Comparison of ENCODE assay signal across 8 cellular contexts in the genomic region with DNA sequence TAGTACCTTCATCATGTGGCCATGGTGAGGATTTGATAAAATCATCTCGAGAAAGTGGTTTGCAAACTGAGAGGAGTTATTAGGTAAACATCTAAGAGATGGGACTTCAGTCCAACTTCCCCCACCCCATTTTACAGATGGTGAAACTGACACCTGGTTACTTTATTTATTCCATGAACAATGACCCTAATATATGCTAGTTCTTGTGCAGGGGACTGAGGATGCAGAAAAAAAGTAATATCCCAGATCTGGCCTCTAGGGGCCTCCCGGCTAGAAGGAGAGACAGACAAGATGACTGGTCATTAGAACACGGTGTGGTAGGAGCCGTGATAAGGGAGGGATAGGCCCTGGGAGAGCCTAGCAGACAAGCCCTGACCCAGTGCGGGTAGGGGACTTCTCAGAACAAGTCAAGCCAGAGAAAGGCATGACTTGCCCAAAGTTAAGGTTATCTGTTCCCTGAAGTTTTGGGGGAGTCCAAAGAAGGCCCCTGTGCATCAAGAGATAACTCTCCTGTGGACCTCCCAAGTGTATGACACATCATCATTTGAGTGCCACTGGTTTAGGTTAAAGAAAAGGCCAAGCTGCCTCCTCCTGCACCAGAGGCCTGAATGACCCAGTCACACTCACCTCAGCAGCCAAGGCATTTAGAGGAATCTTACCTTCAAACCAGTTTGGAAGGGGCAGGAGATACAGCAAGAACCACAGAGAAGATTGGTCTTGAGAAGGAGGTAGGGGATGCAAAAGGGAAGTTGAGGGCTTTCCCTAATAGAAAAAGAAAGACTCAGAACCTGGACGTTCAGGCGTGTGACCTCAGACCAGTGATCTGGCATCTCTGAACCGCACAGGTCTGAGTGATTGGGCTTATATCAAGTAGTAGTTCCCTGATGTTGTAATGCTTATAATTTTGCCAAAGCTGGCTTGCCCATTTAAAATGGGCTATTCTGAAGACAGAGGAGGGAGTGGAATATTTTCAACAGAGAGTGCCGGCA. TPM values are rescaled to one million over a fixed set of nuclear protein-coding genes. Genes with fewer than 3 reads are reported as not detected.
DNase-seq lines count a peak whose midpoint lies in the region; ATAC-seq and TF ChIP-seq lines count a peak whose summit lies in the region.

No MANE protein-coding gene starts in this region.

- POLR2A ChIA-PET in RWPE1 (lab: Yijun Ruan, JAX; ENCODE audit: low non-redundant PET), result no interaction called here

- whole genome bisulfite sequencing in sigmoid colon, 2 donors, result 52 to 66% methylated on average over 9 of the region's 9 CpGs

- DNase-seq in CD1c-positive myeloid dendritic cell (ENCODE audit: extremely low spot score) (peak; percentile 48), GM23338 (ENCODE audit: low spot score) (peak; percentile 74), RWPE1 (ENCODE audit: low spot score) (peak; percentile 41), foreskin keratinocyte (no peak), sigmoid colon (no peak), cerebellum (ENCODE audit: low spot score) (no peak)

- H3K4me1 Mint-ChIP-seq in GM23338, result peaks cover 9% of the 10 kb centered on the region

- CTCF ChIA-PET in RWPE1 (lab: Yijun Ruan, JAX), result no interaction called here

- H3K27me3 ChIP-seq in GM23338 (ENCODE audit: insufficient read depth) (no peaks in the 10 kb centered on the region), foreskin keratinocyte (peaks cover 26% of the 10 kb centered on the region), sigmoid colon (peaks cover 0 to 21% (median 0%) of the 10 kb centered on the region in 3 donors)

- no peaks in the 10 kb centered on the region for H3F3A ChIP-seq in GM23338 (replicated peaks; ENCODE audit: low read depth)

- peak; percentile 81 for ATAC-seq in GM23338
- peak; percentile 77 for ATAC-seq in foreskin keratinocyte
- ATAC-seq in HG03457 (IDR thresholded peaks at IDR 0.05; ENCODE audit: unreplicated experiment), result no peak
- ATAC-seq in GM21717 (IDR thresholded peaks at IDR 0.05; ENCODE audit: unreplicated experiment), result no peak

- H2AFZ ChIP-seq in GM23338, result peak overlapping the region; percentile 12; the same call in 1 of the 2 replicates

- H3K27ac Mint-ChIP-seq in GM23338, result no peak overlapping the region

- no peaks in the 10 kb centered on the region for H3K36me3 Mint-ChIP-seq in GM23338 (ENCODE audit: low read depth)

- TF ChIP-seq POLR2A in sigmoid colon (IDR thresholded peaks at IDR 0.05), result no peak

- H3K9me3 ChIP-seq in sigmoid colon, result no peaks in the 10 kb centered on the region

- H3K9me3 Mint-ChIP-seq in GM23338, result no peaks in the 10 kb centered on the region

- no peaks in the 10 kb centered on the region for H3K79me2 ChIP-seq in GM23338 (replicated peaks; ENCODE audit: insufficient read depth)

- intact Hi-C loops in sigmoid colon (cut with DNase I), result no loop called here

- H3K4me2 ChIP-seq in GM23338, result no peak overlapping the region

- H3K4me3 ChIP-seq in GM23338 (no peak overlapping the region), sigmoid colon (peak overlapping the region in 3 of 4 donors; percentile 31 to 46 (median 34))

- TF ChIP-seq CTCF in GM23338 (conservative IDR thresholded peaks at IDR 0.05; ENCODE audit: low read depth in 2 of 2) (peak; percentile 63 to 73), RWPE1 (conservative IDR thresholded peaks at IDR 0.05; ENCODE audit: low read depth) (no peak), foreskin keratinocyte (conservative IDR thresholded peaks at IDR 0.05) (peak; percentile 56), sigmoid colon (IDR thresholded peaks at IDR 0.05) (peak in 3 of 4 experiments; percentile 12 to 30 (median 17))

- H3K27ac ChIP-seq in GM23338 (ENCODE audit: low read depth), result no peak overlapping the region
- no peak overlapping the region for H3K27ac ChIP-seq in RWPE1
- H3K27ac ChIP-seq in foreskin keratinocyte, result no peak overlapping the region
- peak overlapping the region; percentile 7 to 66 (median 46) for H3K27ac ChIP-seq in sigmoid colon

- H3K4me3 Mint-ChIP-seq in GM23338, result no peak overlapping the region

- H3K4me1 ChIP-seq in GM23338 (ENCODE audit: insufficient read depth), result peaks cover 14% of the 10 kb centered on the region
- H3K4me1 ChIP-seq in foreskin keratinocyte, result no peaks in the 10 kb centered on the region
- H3K4me1 ChIP-seq in sigmoid colon, result peaks cover 0 to 20% (median 3%) of the 10 kb centered on the region in 4 donors

- TF ChIP-seq EP300 in sigmoid colon (IDR thresholded peaks at IDR 0.05), result no peak

- H3K9me2 ChIP-seq in GM23338 (ENCODE audit: insufficient read depth), result no peaks in the 10 kb centered on the region

- no peaks in the 10 kb centered on the region for H4K20me1 ChIP-seq in GM23338 (replicated peaks; ENCODE audit: insufficient read depth)

- peaks cover 5% of the 10 kb centered on the region for H3K27me3 Mint-ChIP-seq in GM23338 (ENCODE audit: insufficient read depth, low read depth, poor library complexity)

- H3K36me3 ChIP-seq in GM23338 (ENCODE audit: insufficient read depth), result no peaks in the 10 kb centered on the region
- H3K36me3 ChIP-seq in sigmoid colon, result no peaks in the 10 kb centered on the region

TF ChIP-seq in GM23338, 12 proteins besides CTCF, POLR2A, EP300 and RAD21 (continues in another document):
- TF ChIP-seq ZNF114 (CRISPR knock-in tag; IDR thresholded peaks at IDR 0.05), result no peak
- TF ChIP-seq, protein P1, sequence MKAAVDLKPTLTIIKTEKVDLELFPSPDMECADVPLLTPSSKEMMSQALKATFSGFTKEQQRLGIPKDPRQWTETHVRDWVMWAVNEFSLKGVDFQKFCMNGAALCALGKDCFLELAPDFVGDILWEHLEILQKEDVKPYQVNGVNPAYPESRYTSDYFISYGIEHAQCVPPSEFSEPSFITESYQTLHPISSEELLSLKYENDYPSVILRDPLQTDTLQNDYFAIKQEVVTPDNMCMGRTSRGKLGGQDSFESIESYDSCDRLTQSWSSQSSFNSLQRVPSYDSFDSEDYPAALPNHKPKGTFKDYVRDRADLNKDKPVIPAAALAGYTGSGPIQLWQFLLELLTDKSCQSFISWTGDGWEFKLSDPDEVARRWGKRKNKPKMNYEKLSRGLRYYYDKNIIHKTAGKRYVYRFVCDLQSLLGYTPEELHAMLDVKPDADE (IDR thresholded peaks at IDR 0.05), result no peak
- TF ChIP-seq, protein P2, sequence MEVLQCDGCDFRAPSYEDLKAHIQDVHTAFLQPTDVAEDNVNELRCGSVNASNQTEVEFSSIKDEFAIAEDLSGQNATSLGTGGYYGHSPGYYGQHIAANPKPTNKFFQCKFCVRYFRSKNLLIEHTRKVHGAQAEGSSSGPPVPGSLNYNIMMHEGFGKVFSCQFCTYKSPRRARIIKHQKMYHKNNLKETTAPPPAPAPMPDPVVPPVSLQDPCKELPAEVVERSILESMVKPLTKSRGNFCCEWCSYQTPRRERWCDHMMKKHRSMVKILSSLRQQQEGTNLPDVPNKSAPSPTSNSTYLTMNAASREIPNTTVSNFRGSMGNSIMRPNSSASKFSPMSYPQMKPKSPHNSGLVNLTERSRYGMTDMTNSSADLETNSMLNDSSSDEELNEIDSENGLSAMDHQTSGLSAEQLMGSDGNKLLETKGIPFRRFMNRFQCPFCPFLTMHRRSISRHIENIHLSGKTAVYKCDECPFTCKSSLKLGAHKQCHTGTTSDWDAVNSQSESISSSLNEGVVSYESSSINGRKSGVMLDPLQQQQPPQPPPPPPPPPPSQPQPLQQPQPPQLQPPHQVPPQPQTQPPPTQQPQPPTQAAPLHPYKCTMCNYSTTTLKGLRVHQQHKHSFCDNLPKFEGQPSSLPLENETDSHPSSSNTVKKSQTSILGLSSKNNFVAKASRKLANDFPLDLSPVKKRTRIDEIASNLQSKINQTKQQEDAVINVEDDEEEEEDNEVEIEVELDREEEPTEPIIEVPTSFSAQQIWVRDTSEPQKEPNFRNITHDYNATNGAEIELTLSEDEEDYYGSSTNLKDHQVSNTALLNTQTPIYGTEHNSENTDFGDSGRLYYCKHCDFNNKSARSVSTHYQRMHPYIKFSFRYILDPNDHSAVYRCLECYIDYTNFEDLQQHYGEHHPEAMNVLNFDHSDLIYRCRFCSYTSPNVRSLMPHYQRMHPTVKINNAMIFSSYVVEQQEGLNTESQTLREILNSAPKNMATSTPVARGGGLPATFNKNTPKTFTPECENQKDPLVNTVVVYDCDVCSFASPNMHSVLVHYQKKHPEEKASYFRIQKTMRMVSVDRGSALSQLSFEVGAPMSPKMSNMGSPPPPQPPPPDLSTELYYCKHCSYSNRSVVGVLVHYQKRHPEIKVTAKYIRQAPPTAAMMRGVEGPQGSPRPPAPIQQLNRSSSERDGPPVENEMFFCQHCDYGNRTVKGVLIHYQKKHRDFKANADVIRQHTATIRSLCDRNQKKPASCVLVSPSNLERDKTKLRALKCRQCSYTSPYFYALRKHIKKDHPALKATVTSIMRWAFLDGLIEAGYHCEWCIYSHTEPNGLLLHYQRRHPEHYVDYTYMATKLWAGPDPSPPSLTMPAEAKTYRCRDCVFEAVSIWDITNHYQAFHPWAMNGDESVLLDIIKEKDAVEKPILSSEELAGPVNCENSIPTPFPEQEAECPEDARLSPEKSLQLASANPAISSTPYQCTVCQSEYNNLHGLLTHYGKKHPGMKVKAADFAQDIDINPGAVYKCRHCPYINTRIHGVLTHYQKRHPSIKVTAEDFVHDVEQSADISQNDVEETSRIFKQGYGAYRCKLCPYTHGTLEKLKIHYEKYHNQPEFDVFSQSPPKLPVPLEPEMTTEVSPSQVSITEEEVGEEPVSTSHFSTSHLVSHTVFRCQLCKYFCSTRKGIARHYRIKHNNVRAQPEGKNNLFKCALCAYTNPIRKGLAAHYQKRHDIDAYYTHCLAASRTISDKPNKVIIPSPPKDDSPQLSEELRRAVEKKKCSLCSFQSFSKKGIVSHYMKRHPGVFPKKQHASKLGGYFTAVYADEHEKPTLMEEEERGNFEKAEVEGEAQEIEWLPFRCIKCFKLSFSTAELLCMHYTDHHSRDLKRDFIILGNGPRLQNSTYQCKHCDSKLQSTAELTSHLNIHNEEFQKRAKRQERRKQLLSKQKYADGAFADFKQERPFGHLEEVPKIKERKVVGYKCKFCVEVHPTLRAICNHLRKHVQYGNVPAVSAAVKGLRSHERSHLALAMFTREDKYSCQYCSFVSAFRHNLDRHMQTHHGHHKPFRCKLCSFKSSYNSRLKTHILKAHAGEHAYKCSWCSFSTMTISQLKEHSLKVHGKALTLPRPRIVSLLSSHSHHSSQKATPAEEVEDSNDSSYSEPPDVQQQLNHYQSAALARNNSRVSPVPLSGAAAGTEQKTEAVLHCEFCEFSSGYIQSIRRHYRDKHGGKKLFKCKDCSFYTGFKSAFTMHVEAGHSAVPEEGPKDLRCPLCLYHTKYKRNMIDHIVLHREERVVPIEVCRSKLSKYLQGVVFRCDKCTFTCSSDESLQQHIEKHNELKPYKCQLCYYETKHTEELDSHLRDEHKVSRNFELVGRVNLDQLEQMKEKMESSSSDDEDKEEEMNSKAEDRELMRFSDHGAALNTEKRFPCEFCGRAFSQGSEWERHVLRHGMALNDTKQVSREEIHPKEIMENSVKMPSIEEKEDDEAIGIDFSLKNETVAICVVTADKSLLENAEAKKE (CRISPR knock-in tag; IDR thresholded peaks at IDR 0.05), result peak; percentile 38; the same call in 1 of the 2 replicates

RNA-seq across cellular contexts. Expression of a gene that starts 1.6 kb away (rescaled TPM):
- 1.6 and 2.6 TPM in 2 replicates for total RNA-seq in GM23338 (2014; rRNA removed; shearing (Covaris generic))
- polyA plus RNA-seq in GM23338 (2016; fragmentation: Nextera tagmentation; extraction: Ambion mirVana) (0.40 and 0.71 TPM in 2 replicates), foreskin keratinocyte (not detected in 2 replicates), sigmoid colon (1 to 10 TPM; 3.0 to 8.8 (median 6.5) TPM)
- total RNA-seq in foreskin keratinocyte (not detected in 2 replicates), sigmoid colon (10 to 100 TPM in 3 of 4 donors, 1 to 10 TPM in 1; 10.0 to 14.8 (median 12.0) TPM), cerebellum (1.6 TPM)

Comparison
In these comparisons a context has a peak if more than half of its experiments do, and no peak if none do; other contexts are left out.
1. DNase-seq: peak in CD1c-positive myeloid dendritic cell (single experiment), GM23338 (single experiment) and RWPE1 (single experiment); none in foreskin keratinocyte (0 of 2), sigmoid colon (single experiment) and cerebellum (single experiment).
2. ATAC-seq: peak in GM23338 (single experiment) and foreskin keratinocyte (single experiment); none in HG03457 (single experiment) and GM21717 (single experiment).
3. H3K27ac ChIP-seq: peak in sigmoid colon (4 of 4); none in GM23338 (single experiment), RWPE1 (single experiment) and foreskin keratinocyte (single experiment).